ENCODE assay signal across 34 cellular contexts in genomic region chr9:127479507-127480081, GRCh38.
"Had no signal": no experiment of that assay in that cellular context is flagged by ENCODE, and none has a peak within 500 bp of the region (broad histone marks: within the 10 kb centered on the region; RNA-seq: fewer than 3 reads in every experiment).

No MANE protein-coding gene starts in this region.

- ATAC-seq: activated CD8-positive, alpha-beta T cell treated with anti-CD3 and anti-CD28 coated beads for 36 hours; activated naive CD4-positive, alpha-beta T cell treated with anti-CD3 and anti-CD28 coated beads, Interleukin-2, amount 50 U/mL, for 72 hours; activated T-cell treated with anti-CD3 and anti-CD28 coated beads, Interleukin-2, amount 50 U/mL, for 4 hours; activated T-cell treated with anti-CD3 and anti-CD28 coated beads, Interleukin-2, amount 50 U/mL, for 72 hours; activated T-helper 17 cell treated with anti-CD3 and anti-CD28 coated beads, Interleukin-2, amount 50 U/mL, for 72 hours; body of pancreas had no signal

- H3K27me3 ChIP-seq: adrenal gland, body of pancreas, brain microvascular endothelial cell, breast epithelium had no signal

- FAIRE-seq: astrocyte, TTC549 had no signal

- H3K4me3 ChIP-seq: adrenal gland, body of pancreas, breast epithelium had no signal

- H3K9me3 ChIP-seq: adrenal gland, body of pancreas, breast epithelium had no signal

- H3K4me1 ChIP-seq: adrenal gland, body of pancreas, breast epithelium had no signal

- DNase-seq: activated B cell treated with CpG ODN at 0.5 μM for 24 hours; activated CD4-positive, alpha-beta memory T cell treated with anti-CD3 and anti-CD28 coated beads for 36 hours; activated CD4-positive, alpha-beta T cell treated with anti-CD3 and anti-CD28 coated beads for 4 hours; activated CD4-positive, alpha-beta T cell treated with anti-CD3 and anti-CD28 coated beads, Interleukin-2, amount 10 ng/mL, durations not matched to agents 24 days and 14 days; activated CD4-positive, alpha-beta T cell treated with anti-CD3 and anti-CD28 coated beads, Interleukin-2, amount 50 U/mL, for 1 hour; activated CD4-positive, alpha-beta T cell treated with anti-CD3 and anti-CD28 coated beads, Interleukin-2, amount 50 U/mL, for 4 hours; activated CD4-positive, CD25-positive, alpha-beta regulatory T cell treated with anti-CD3 and anti-CD28 coated beads, Interleukin-2, amount 50 U/mL, for 72 hours; activated CD8-positive, alpha-beta memory T cell treated with anti-CD3 and anti-CD28 coated beads, Interleukin-2, amount 50 U/mL, for 4 hours; activated CD8-positive, alpha-beta T cell treated with anti-CD3 and anti-CD28 coated beads for 36 hours; activated effector memory CD4-positive, alpha-beta T cell treated with anti-CD3 and anti-CD28 coated beads, Interleukin-2, amount 50 U/mL, for 16 hours; activated gamma-delta T cell treated with Interleukin-2 at 50 U/mL for 16 hours; activated naive CD4-positive, alpha-beta T cell; activated naive CD4-positive, alpha-beta T cell treated with anti-CD3 and anti-CD28 coated beads for 36 hours; activated naive CD4-positive, alpha-beta T cell treated with anti-CD3 and anti-CD28 coated beads, Interleukin-2, amount 50 U/mL, for 16 hours; activated naive CD8-positive, alpha-beta T cell treated with anti-CD3 and anti-CD28 coated beads for 36 hours; activated T-cell treated with anti-CD3 and anti-CD28 coated beads for 4 hours; activated T-cell treated with anti-CD3 and anti-CD28 coated beads, Interleukin-2, amount 50 U/mL, for 1 hour; activated T-cell treated with anti-CD3 and anti-CD28 coated beads, Interleukin-2, amount 50 U/mL, for 4 hours; activated T-cell treated with anti-CD3 and anti-CD28 coated beads, Interleukin-2, amount 50 U/mL, for 72 hours; adrenal gland; amniotic stem cell; aorta; body of pancreas; brain microvascular endothelial cell; central memory CD4-positive, alpha-beta T cell; T-helper 1 cell; T-helper 2 cell; T-helper 9 cell had no signal

- H3K27ac ChIP-seq: adrenal gland, body of pancreas, brain microvascular endothelial cell, breast epithelium, VCaP had no signal
